In genomic region chr11:75011357-75011756, GRCh38 we compare ENCODE assay signal across 33 cellular contexts.
"Had no signal": no experiment of that assay in that cellular context is flagged by ENCODE, and none has a peak within 500 bp of the region (broad histone marks: within the 10 kb centered on the region; RNA-seq: fewer than 3 reads in every experiment).

No MANE protein-coding gene starts in this region.

- H3K27ac ChIP-seq: ascending aorta, breast epithelium, cardiac muscle cell, colonic mucosa, epithelial cell of prostate, esophagus squamous epithelium, gastroesophageal sphincter had no signal

- H3K9me3 ChIP-seq: adrenal gland, ascending aorta, breast epithelium, colonic mucosa, esophagus squamous epithelium, gastroesophageal sphincter, heart right ventricle had no signal

- H3K27ac Mint-ChIP-seq: activated CD4-positive, alpha-beta memory T cell treated with anti-CD3 and anti-CD28 coated beads for 36 hours; activated CD4-positive, alpha-beta T cell treated with anti-CD3 and anti-CD28 coated beads for 36 hours; activated CD4-positive, alpha-beta T cell treated with anti-CD3 and anti-CD28 coated beads, Interleukin-2, amount 10 ng/mL, durations not matched to agents 24 days and 14 days; activated CD8-positive, alpha-beta memory T cell treated with anti-CD3 and anti-CD28 coated beads, Interleukin-2, amount 10 ng/mL, durations not matched to agents 7 days and 5 days; activated CD8-positive, alpha-beta T cell treated with anti-CD3 and anti-CD28 coated beads, Interleukin-2, amount 10 ng/mL, durations not matched to agents 7 days and 5 days; activated naive CD4-positive, alpha-beta T cell treated with anti-CD3 and anti-CD28 coated beads, Interleukin-2, amount 10 ng/mL, durations not matched to agents 7 days and 5 days; activated naive CD4-positive, alpha-beta T cell treated with anti-CD3 and anti-CD28 coated beads, Interleukin-2, amount 50 U/mL, for 72 hours; activated naive CD8-positive, alpha-beta T cell treated with anti-CD3 and anti-CD28 coated beads, Interleukin-2, amount 50 U/mL, for 24 hours; activated T-helper 1 cell treated with anti-CD3 and anti-CD28 coated beads, Interleukin-12 subunit alpha, Interleukin-12 subunit beta, Interleukin-2, Interleukin-4 antibody, amounts not matched to agents 30 ng/mL and 10 ng/mL and 1 ng/mL, durations not matched to agents 14 hours and 24 hours and 36 hours; activated T-helper 2 cell treated with anti-CD3 and anti-CD28 coated beads, Interferon-gamma antibody, Interleukin-2, Interleukin-4, amounts not matched to agents 10 μg/mL and 5 μg/mL and 100 μg/mL, durations not matched to agents 14 hours and 24 hours and 36 hours; brain had no signal

- DNase-seq: activated CD4-positive, alpha-beta memory T cell treated with anti-CD3 and anti-CD28 coated beads for 36 hours; activated CD4-positive, alpha-beta T cell treated with anti-CD3 and anti-CD28 coated beads for 36 hours; activated CD4-positive, alpha-beta T cell treated with anti-CD3 and anti-CD28 coated beads, Interleukin-2, amount 10 ng/mL, durations not matched to agents 24 days and 14 days; activated CD4-positive, CD25-positive, alpha-beta regulatory T cell; activated CD4-positive, CD25-positive, alpha-beta regulatory T cell treated with anti-CD3 and anti-CD28 coated beads, Interleukin-2, amount 50 U/mL, for 72 hours; activated CD8-positive, alpha-beta memory T cell treated with anti-CD3 and anti-CD28 coated beads, Interleukin-2, amount 10 ng/mL, durations not matched to agents 7 days and 5 days; activated CD8-positive, alpha-beta memory T cell treated with anti-CD3 and anti-CD28 coated beads, Interleukin-2, amount 50 U/mL, for 4 hours; activated CD8-positive, alpha-beta T cell treated with anti-CD3 and anti-CD28 coated beads, Interleukin-2, amount 10 ng/mL, durations not matched to agents 7 days and 5 days; activated effector memory CD4-positive, alpha-beta T cell treated with anti-CD3 and anti-CD28 coated beads, Interleukin-2, amount 50 U/mL, for 16 hours; activated naive CD4-positive, alpha-beta T cell treated with anti-CD3 and anti-CD28 coated beads, Interleukin-2, amount 10 ng/mL, durations not matched to agents 7 days and 5 days; activated naive CD8-positive, alpha-beta T cell treated with anti-CD3 and anti-CD28 coated beads, Interleukin-2, amount 50 U/mL, for 24 hours; activated T-cell treated with anti-CD3 and anti-CD28 coated beads, Interleukin-2, amount 50 U/mL, for 1 hour; activated T-cell treated with anti-CD3 and anti-CD28 coated beads, Interleukin-2, amount 50 U/mL, for 48 hours; adrenal gland; amygdala; central memory CD4-positive, alpha-beta T cell; cerebellar nuclear complex; colonic mucosa; effector CD8-positive, alpha-beta T cell; esophagus squamous epithelium; heart right ventricle; T-helper 2 cell had no signal

- H3K9me3 Mint-ChIP-seq: activated CD4-positive, alpha-beta memory T cell treated with anti-CD3 and anti-CD28 coated beads for 36 hours; activated CD4-positive, alpha-beta T cell treated with anti-CD3 and anti-CD28 coated beads, Interleukin-2, amount 10 ng/mL, durations not matched to agents 24 days and 14 days; activated naive CD4-positive, alpha-beta T cell treated with anti-CD3 and anti-CD28 coated beads, Interleukin-2, amount 10 ng/mL, durations not matched to agents 7 days and 5 days; activated naive CD4-positive, alpha-beta T cell treated with anti-CD3 and anti-CD28 coated beads, Interleukin-2, amount 50 U/mL, for 72 hours; activated naive CD8-positive, alpha-beta T cell treated with anti-CD3 and anti-CD28 coated beads, Interleukin-2, amount 50 U/mL, for 24 hours; activated T-helper 1 cell treated with anti-CD3 and anti-CD28 coated beads, Interleukin-12 subunit alpha, Interleukin-12 subunit beta, Interleukin-2, Interleukin-4 antibody, amounts not matched to agents 30 ng/mL and 10 ng/mL and 1 ng/mL, durations not matched to agents 14 hours and 24 hours and 36 hours; activated T-helper 2 cell treated with anti-CD3 and anti-CD28 coated beads, Interferon-gamma antibody, Interleukin-2, Interleukin-4, amounts not matched to agents 10 μg/mL and 5 μg/mL and 100 μg/mL, durations not matched to agents 14 hours and 24 hours and 36 hours; brain had no signal

- H3K4me3 Mint-ChIP-seq: activated CD4-positive, alpha-beta memory T cell treated with anti-CD3 and anti-CD28 coated beads for 36 hours; activated CD4-positive, alpha-beta T cell treated with anti-CD3 and anti-CD28 coated beads for 36 hours; activated CD4-positive, alpha-beta T cell treated with anti-CD3 and anti-CD28 coated beads, Interleukin-2, amount 10 ng/mL, durations not matched to agents 24 days and 14 days; activated CD8-positive, alpha-beta memory T cell treated with anti-CD3 and anti-CD28 coated beads, Interleukin-2, amount 10 ng/mL, durations not matched to agents 7 days and 5 days; activated CD8-positive, alpha-beta T cell treated with anti-CD3 and anti-CD28 coated beads, Interleukin-2, amount 10 ng/mL, durations not matched to agents 7 days and 5 days; activated naive CD4-positive, alpha-beta T cell treated with anti-CD3 and anti-CD28 coated beads, Interleukin-2, amount 10 ng/mL, durations not matched to agents 7 days and 5 days; activated naive CD8-positive, alpha-beta T cell treated with anti-CD3 and anti-CD28 coated beads, Interleukin-2, amount 50 U/mL, for 24 hours; activated T-helper 1 cell treated with anti-CD3 and anti-CD28 coated beads, Interleukin-12 subunit alpha, Interleukin-12 subunit beta, Interleukin-2, Interleukin-4 antibody, amounts not matched to agents 30 ng/mL and 10 ng/mL and 1 ng/mL, durations not matched to agents 14 hours and 24 hours and 36 hours; brain had no signal

- FAIRE-seq: endometrium, endothelial cell of umbilical vein had no signal

- ATAC-seq: activated CD4-positive, alpha-beta T cell treated with anti-CD3 and anti-CD28 coated beads for 36 hours; activated CD8-positive, alpha-beta memory T cell treated with anti-CD3 and anti-CD28 coated beads, Interleukin-2, amount 10 ng/mL, durations not matched to agents 7 days and 5 days; activated CD8-positive, alpha-beta T cell treated with anti-CD3 and anti-CD28 coated beads, Interleukin-2, amount 10 ng/mL, durations not matched to agents 7 days and 5 days; activated naive CD4-positive, alpha-beta T cell treated with anti-CD3 and anti-CD28 coated beads, Interleukin-2, amount 50 U/mL, for 72 hours; activated naive CD8-positive, alpha-beta T cell treated with anti-CD3 and anti-CD28 coated beads, Interleukin-2, amount 50 U/mL, for 24 hours; gastroesophageal sphincter; heart right ventricle had no signal

- H3K4me1 ChIP-seq: ascending aorta, breast epithelium, colonic mucosa, esophagus squamous epithelium had no signal

- H3K4me1 Mint-ChIP-seq: activated CD4-positive, alpha-beta T cell treated with anti-CD3 and anti-CD28 coated beads for 36 hours; activated CD8-positive, alpha-beta memory T cell treated with anti-CD3 and anti-CD28 coated beads, Interleukin-2, amount 10 ng/mL, durations not matched to agents 7 days and 5 days; activated naive CD4-positive, alpha-beta T cell treated with anti-CD3 and anti-CD28 coated beads, Interleukin-2, amount 10 ng/mL, durations not matched to agents 7 days and 5 days; activated naive CD8-positive, alpha-beta T cell treated with anti-CD3 and anti-CD28 coated beads, Interleukin-2, amount 50 U/mL, for 24 hours; brain had no signal

- H3K36me3 ChIP-seq: breast epithelium, colonic mucosa had no signal

- H3K27me3 ChIP-seq: adrenal gland, ascending aorta, breast epithelium, cardiac muscle cell, colonic mucosa, esophagus squamous epithelium, gastroesophageal sphincter, heart right ventricle had no signal

- H3K4me3 ChIP-seq: adrenal gland, ascending aorta, breast epithelium, cardiac muscle cell, colonic mucosa, esophagus squamous epithelium, gastroesophageal sphincter, heart right ventricle had no signal

- H3K27me3 Mint-ChIP-seq: activated CD4-positive, alpha-beta memory T cell treated with anti-CD3 and anti-CD28 coated beads for 36 hours; activated CD4-positive, alpha-beta T cell treated with anti-CD3 and anti-CD28 coated beads for 36 hours; activated CD4-positive, alpha-beta T cell treated with anti-CD3 and anti-CD28 coated beads, Interleukin-2, amount 10 ng/mL, durations not matched to agents 24 days and 14 days; activated CD8-positive, alpha-beta memory T cell treated with anti-CD3 and anti-CD28 coated beads, Interleukin-2, amount 10 ng/mL, durations not matched to agents 7 days and 5 days; activated naive CD4-positive, alpha-beta T cell treated with anti-CD3 and anti-CD28 coated beads, Interleukin-2, amount 10 ng/mL, durations not matched to agents 7 days and 5 days; activated naive CD8-positive, alpha-beta T cell treated with anti-CD3 and anti-CD28 coated beads, Interleukin-2, amount 50 U/mL, for 24 hours; brain had no signal
